18 cellular contexts compared by ENCODE assay signal in genomic region chr1:211313392-211313791, GRCh38.
"Had no signal": no experiment of that assay in that cellular context is flagged by ENCODE, and none has a peak within 500 bp of the region (broad histone marks: within the 10 kb centered on the region; RNA-seq: fewer than 3 reads in every experiment).

No MANE protein-coding gene starts in this region.

- H3K4me1 Mint-ChIP-seq: activated B cell treated with CpG ODN at 0.5 μM for 24 hours, nephron had no signal

- H3K4me3 Mint-ChIP-seq: activated B cell treated with CpG ODN at 0.5 μM for 24 hours; activated CD4-positive, alpha-beta memory T cell treated with anti-CD3 and anti-CD28 coated beads for 36 hours; endodermal cell; nephron had no signal

- H3K27ac Mint-ChIP-seq: activated B cell treated with CpG ODN at 0.5 μM for 24 hours; activated CD4-positive, alpha-beta memory T cell treated with anti-CD3 and anti-CD28 coated beads for 36 hours; nephron had no signal

- H3K9me3 ChIP-seq: colonic mucosa, tibial nerve had no signal

- DNase-seq: activated B cell treated with CpG ODN at 0.5 μM for 24 hours; activated CD4-positive, alpha-beta memory T cell treated with anti-CD3 and anti-CD28 coated beads for 36 hours; activated CD4-positive, alpha-beta T cell treated with anti-CD3 and anti-CD28 coated beads for 4 hours; activated gamma-delta T cell treated with Interleukin-2 at 50 U/mL for 16 hours; activated T-cell treated with anti-CD3 and anti-CD28 coated beads, Interleukin-2, amount 50 U/mL, for 48 hours; aorta; brain microvascular endothelial cell; central memory CD4-positive, alpha-beta T cell; colonic mucosa; endodermal cell; foreskin fibroblast; mesendoderm; occipital lobe; posterior cingulate gyrus; stimulated activated naive CD4-positive, alpha-beta T cell treated with Interleukin-2 at 50 U/mL for 16 hours; T-helper 9 cell had no signal

- H3K27me3 Mint-ChIP-seq: activated B cell treated with CpG ODN at 0.5 μM for 24 hours; activated CD4-positive, alpha-beta memory T cell treated with anti-CD3 and anti-CD28 coated beads for 36 hours had no signal

- H3K9me3 Mint-ChIP-seq: activated B cell treated with CpG ODN at 0.5 μM for 24 hours; activated CD4-positive, alpha-beta memory T cell treated with anti-CD3 and anti-CD28 coated beads for 36 hours; endodermal cell; nephron had no signal
